Comparison of ENCODE assay signal across 29 cellular contexts in genomic region chr5:123965626-123966025, GRCh38.
"Had no signal": no experiment of that assay in that cellular context is flagged by ENCODE, and none has a peak within 500 bp of the region (broad histone marks: within the 10 kb centered on the region; RNA-seq: fewer than 3 reads in every experiment).

No MANE protein-coding gene starts in this region.

- ATAC-seq: activated CD4-positive, CD25-positive, alpha-beta regulatory T cell treated with anti-CD3 and anti-CD28 coated beads, Interleukin-2, amount 50 U/mL, for 24 hours; activated T-helper 17 cell treated with anti-CD3 and anti-CD28 coated beads, Interleukin-2, amount 50 U/mL, for 72 hours; pancreas; psoas muscle; SK-N-SH treated with all-trans-retinoic acid at 6 μM for 48 hours; T-helper 17 cell had no signal

- H3K27me3 ChIP-seq: cardiac muscle cell, esophagus muscularis mucosa, pancreas, right atrium auricular region, testis, transverse colon had no signal

- H3K4me1 ChIP-seq: esophagus muscularis mucosa, left ventricle myocardium inferior, pancreas, right atrium auricular region, testis, transverse colon had no signal

- DNase-seq: activated CD4-positive, alpha-beta T cell treated with anti-CD3 and anti-CD28 coated beads for 48 hours; activated CD4-positive, alpha-beta T cell treated with anti-CD3 and anti-CD28 coated beads, Interleukin-2, amount 50 U/mL, for 48 hours; activated CD8-positive, alpha-beta memory T cell treated with anti-CD3 and anti-CD28 coated beads for 24 hours; activated CD8-positive, alpha-beta memory T cell treated with anti-CD3 and anti-CD28 coated beads, Interleukin-2, amount 50 U/mL, for 4 hours; activated gamma-delta T cell treated with Interleukin-2 at 50 U/mL for 16 hours; activated naive CD4-positive, alpha-beta T cell treated with anti-CD3 and anti-CD28 coated beads, Interleukin-2, amount 50 U/mL, for 16 hours; activated T-cell treated with anti-CD3 and anti-CD28 coated beads, Interleukin-2, amount 50 U/mL, for 1 hour; effector CD4-positive, alpha-beta T cell; foreskin melanocyte; glutamatergic neuron; islet precursor cell; left ventricle myocardium inferior; naive B cell; nephron progenitor cell; pancreas; psoas muscle; stimulated activated naive CD4-positive, alpha-beta T cell; T-helper 17 cell; T1000; testis; transverse colon; WERI-Rb-1 had no signal

- H3K27ac ChIP-seq: cardiac muscle cell, esophagus muscularis mucosa, left ventricle myocardium inferior, pancreas, psoas muscle, right atrium auricular region, testis, transverse colon, WERI-Rb-1 had no signal

- H3K36me3 ChIP-seq: cardiac muscle cell, esophagus muscularis mucosa, left ventricle myocardium inferior, pancreas, right atrium auricular region, transverse colon, WERI-Rb-1 had no signal

- H3K9me3 ChIP-seq: esophagus muscularis mucosa, pancreas, psoas muscle, testis, transverse colon had no signal

- H3K4me3 ChIP-seq: cardiac muscle cell, esophagus muscularis mucosa, left ventricle myocardium inferior, lung, pancreas, psoas muscle, right atrium auricular region, testis, transverse colon had no signal
